ENCODE assay signal across 8 cellular contexts in genomic region chr2:170715932-170716777, GRCh38. TPM values are rescaled to one million over a fixed set of nuclear protein-coding genes. Genes with fewer than 3 reads are reported as not detected.
DNase-seq lines count a peak whose midpoint lies in the region; ATAC-seq, FAIRE-seq and TF ChIP-seq lines count a peak whose summit lies in the region.

No MANE protein-coding gene starts in this region.

- H3K27ac Mint-ChIP-seq in Calu3 (ENCODE audit: unreplicated experiment): peak overlapping the region; percentile 48

- CTCF ChIA-PET in Calu3 (lab: Charles Lee): interaction anchor here (0.6 to 1.6 kb wide), 2 partner anchors 23 to 100 kb away, joined by 4 to 7 read pairs; partner anchors contain the start of gene GAD1

- H3K27ac ChIP-seq in ectodermal cell (ENCODE audit: insufficient read depth, low read depth, low read length, poor library complexity, severe bottlenecking) (peak overlapping the region; percentile 90), neutrophil (no peak overlapping the region)

- no peaks in the 10 kb centered on the region for H3K9me3 Mint-ChIP-seq in Calu3 (ENCODE audit: low read depth, unreplicated experiment)

- no TSS peak for BruUV-seq in Calu3 (replicated peaks; lab: Mats Ljungman, UMichigan)

- no peak for FAIRE-seq in urothelium cell line (lab: Jason Lieb, UNC)

- intact Hi-C loops in Calu3 (cut with micrococcal nuclease; ENCODE audit: unreplicated experiment): loop anchor here (5.0 to 10.0 kb wide), 2 partner anchors 99 to 309 kb away; partner anchors contain the start of gene GAD1

- H3K4me1 Mint-ChIP-seq in Calu3 (ENCODE audit: low read depth, unreplicated experiment): peaks cover 9% of the 10 kb centered on the region

- H3K4me3 ChIP-seq in ectodermal cell (ENCODE audit: insufficient read depth, low read depth, low read length) (peak overlapping the region; percentile 76), neutrophil (ENCODE audit: low read depth in 1 of 2, low read length in 1 of 2) (peak overlapping the region; percentile 57 to 61)

- H3K4me1 ChIP-seq in ectodermal cell (ENCODE audit: control insufficient read depth, insufficient read depth, low read length): peaks cover 17% of the 10 kb centered on the region
- peaks cover 41 to 46% of the 10 kb centered on the region in 2 experiments for H3K4me1 ChIP-seq in neutrophil (ENCODE audit: control insufficient read depth in 1 of 2, insufficient read depth in 1 of 2, low read depth in 1 of 2, low read length in 1 of 2)

- H3K36me3 Mint-ChIP-seq in Calu3 (ENCODE audit: insufficient read depth, unreplicated experiment): peaks cover 25% of the 10 kb centered on the region

- 0 to 1% methylated on average over 95 of the region's 95 CpGs for WGBS in ectodermal cell, 2 experiments

- DNase-seq in Calu3: no peak
- peak; percentile 80 for DNase-seq in SW480 (ENCODE audit: low spot score)
- no peak for DNase-seq in NOMO-1 treated with DMSO at 0.1 percent for 48 hours (lab: John Stamatoyannopoulos, UW; ENCODE audit: unreplicated experiment)
- DNase-seq in urothelium cell line (ENCODE audit: low spot score): no peak
- DNase-seq in NCI-H2171 (lab: John Stamatoyannopoulos, UW): no peak

- peaks cover 18% of the 10 kb centered on the region for H3K27me3 Mint-ChIP-seq in Calu3 (ENCODE audit: unreplicated experiment)

- H3K27me3 ChIP-seq in ectodermal cell (ENCODE audit: control insufficient read depth, insufficient read depth, low read length, poor library complexity, severe bottlenecking) (peaks cover 83% of the 10 kb centered on the region), neutrophil (peaks cover 100% of the 10 kb centered on the region)

- no peaks in the 10 kb centered on the region for H3K9me3 ChIP-seq in ectodermal cell (ENCODE audit: control insufficient read depth, low read length)
- H3K9me3 ChIP-seq in neutrophil: no peaks in the 10 kb centered on the region

- peak overlapping the region; percentile 74 for H3K4me3 Mint-ChIP-seq in Calu3 (ENCODE audit: low read depth, unreplicated experiment)

- no peak for ATAC-seq in HG03196 (IDR thresholded peaks at IDR 0.05; ENCODE audit: unreplicated experiment)

- TF ChIP-seq CTCF in Calu3 (IDR thresholded peaks at IDR 0.05; ENCODE audit: unreplicated experiment) (no peak), neutrophil (IDR thresholded peaks at IDR 0.05) (no peak)

- no peaks in the 10 kb centered on the region for H3K36me3 ChIP-seq in ectodermal cell (ENCODE audit: control insufficient read depth, insufficient read depth, low read length)
- no peaks in the 10 kb centered on the region for H3K36me3 ChIP-seq in neutrophil

RNA-seq across cellular contexts. Expression of gene SP5, which starts 1.0 kb away (rescaled TPM):
- total RNA-seq in Calu3 (2022): 0.73 TPM in 2 replicates
- 43.4 TPM for polyA plus RNA-seq in ectodermal cell (2013, experiment 1 of 4)
- polyA plus RNA-seq in ectodermal cell (2013, experiment 2 of 4): 38.4 TPM
- 52.2 TPM for polyA plus RNA-seq in ectodermal cell (2013, experiment 3 of 4)
- polyA plus RNA-seq in ectodermal cell (2013, experiment 4 of 4): 48.8 TPM

RNA-seq across cellular contexts. Expression of gene ERICH2, which starts 54.0 kb away (rescaled TPM):
- 1.2 and 2.4 TPM in 2 replicates for total RNA-seq in Calu3 (2022)
- 5.4 TPM for polyA plus RNA-seq in ectodermal cell (2013, experiment 1 of 4)
- 4.5 TPM for polyA plus RNA-seq in ectodermal cell (2013, experiment 2 of 4)
- 3.5 TPM for polyA plus RNA-seq in ectodermal cell (2013, experiment 3 of 4)
- 4.7 TPM for polyA plus RNA-seq in ectodermal cell (2013, experiment 4 of 4)
